ENCODE assay signal across 8 cellular contexts in genomic region chr4:94451669-94452475, GRCh38. TPM values are rescaled to one million over a fixed set of nuclear protein-coding genes. Genes with fewer than 3 reads are reported as not detected.
A peak's percentile ranks its signal among the peaks of the same experiment; 100 is the strongest.
DNase-seq lines count a peak whose midpoint lies in the region; ATAC-seq and TF ChIP-seq lines count a peak whose summit lies in the region.

PDLIM5 (plus strand) TSS chr4:94451942; CDS start chr4:94455289, 3,347 bp downstream.

- TF ChIP-seq POLR2A in GM15510 (IDR thresholded peaks at IDR 0.05; ENCODE audit: borderline replicate concordance, extremely low read depth, insufficient read length) (peak; percentile 96), vagina (IDR thresholded peaks at IDR 0.05) (peak in 1 of 2 donors; percentile 91)

- DNase-seq in NCI-H1417 treated with DMSO at 0.1 percent for 48 hours (lab: John Stamatoyannopoulos, UW) (peak; percentile 61), T-helper 2 cell (peak; percentile 79 to 93 (median 82)), right atrium auricular region (ENCODE audit: low spot score) (peak; percentile 90), putamen (ENCODE audit: low spot score) (peak; percentile 94), vagina (ENCODE audit: extremely low spot score in 2 of 2) (peak; percentile 95 to 97)

- TF ChIP-seq CTCF in right atrium auricular region (IDR thresholded peaks at IDR 0.05) (no peak), vagina (IDR thresholded peaks at IDR 0.05) (no peak)

- H3K9me3 ChIP-seq in right atrium auricular region (no peaks in the 10 kb centered on the region), vagina (no peaks in the 10 kb centered on the region)

- H3K27me3 ChIP-seq in right atrium auricular region (no peaks in the 10 kb centered on the region), vagina (no peaks in the 10 kb centered on the region)

- H3K4me1 ChIP-seq in right atrium auricular region (peaks cover 0 to 11% of the 10 kb centered on the region in 2 donors), vagina (peaks cover 14% of the 10 kb centered on the region)

- peak; percentile 94 for ATAC-seq in HG02798 (IDR thresholded peaks at IDR 0.05; ENCODE audit: poor library complexity, unreplicated experiment)

- intact Hi-C loops in vagina (cut with DNase I), result loop anchor here (10.0 kb wide), 2 partner anchors 73 to 113 kb away; no protein-coding TSS in a partner anchor

- H3K4me3 ChIP-seq in right atrium auricular region (peak within 1 kb of the TSS; percentile 98 to 99), vagina (peak within 1 kb of the TSS; percentile 81 to 97)

- peaks cover 38% of the 10 kb centered on the region for H3K36me3 ChIP-seq in right atrium auricular region
- H3K36me3 ChIP-seq in vagina, result no peaks in the 10 kb centered on the region

- H3K27ac ChIP-seq in angular gyrus (ENCODE audit: low read depth, low read length) (peak within 1 kb of the TSS; percentile 64), right atrium auricular region (peak within 1 kb of the TSS; percentile 98 to 99), vagina (peak within 1 kb of the TSS; percentile 98)

RNA-seq across cellular contexts. Expression of gene PDLIM5, which starts in this region (rescaled TPM):
- total RNA-seq in right atrium auricular region (100 to 1,000 TPM; 598 to 841 TPM), vagina (137 TPM)

Comparison
In these comparisons a context has a peak if more than half of its experiments do, and no peak if none do; other contexts are left out.
1. Peak in every context shown above with its lines: DNase-seq, ATAC-seq, H3K4me3 ChIP-seq and H3K27ac ChIP-seq.